Comparison of ENCODE assay signal across 9 cellular contexts in the genomic region with DNA sequence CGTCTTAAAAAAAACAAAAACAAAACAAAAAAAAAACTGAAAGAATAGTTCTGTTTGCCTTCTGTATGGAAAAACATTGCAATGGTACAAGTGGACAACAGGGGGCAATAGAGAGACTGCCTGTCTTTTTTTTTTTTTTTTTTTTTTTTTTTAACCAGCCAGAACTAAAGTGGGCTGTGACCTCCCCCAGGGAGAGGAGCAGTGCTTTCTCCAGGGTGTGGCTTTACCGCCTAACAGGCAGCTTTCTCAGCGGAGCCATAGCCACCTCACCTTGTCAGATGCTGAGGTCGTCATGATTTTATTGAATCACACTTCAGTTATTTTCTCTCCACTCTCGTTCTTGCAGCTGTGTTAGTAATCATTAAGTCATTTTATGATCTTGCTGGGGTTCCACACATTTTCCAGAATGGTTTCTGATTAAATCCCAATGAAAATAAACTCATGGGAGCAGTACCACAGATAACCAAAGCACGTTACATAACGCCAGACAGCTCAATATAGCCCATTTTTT.
DNase-seq lines count a peak whose midpoint lies in the region; ATAC-seq, FAIRE-seq and TF ChIP-seq lines count a peak whose summit lies in the region.
"Had no signal": no experiment of that assay in that cellular context is flagged by ENCODE, and none has a peak within 500 bp of the region (broad histone marks: within the 10 kb centered on the region; RNA-seq: fewer than 3 reads in every experiment).

No MANE protein-coding gene starts in this region.

- ATAC-seq in psoas muscle: no peak

- H3K4me3 ChIP-seq in SU-DHL-6 (ENCODE audit: insufficient read depth, low read length, poor library complexity, severe bottlenecking): no peak overlapping the region
- no peak overlapping the region for H3K4me3 ChIP-seq in epithelial cell of esophagus (ENCODE audit: low read length)
- no peak overlapping the region for H3K4me3 ChIP-seq in psoas muscle
- H3K4me3 ChIP-seq: BLaER1 treated with 17β-estradiol and CSF1 and Interleukin-3, amounts not matched to agents 10 nM and 100 nM had no signal

- H3K27me3 ChIP-seq in SU-DHL-6 (ENCODE audit: low read length) (no peaks in the 10 kb centered on the region), psoas muscle (ENCODE audit: insufficient read depth in 3 of 3, low read length in 2 of 3) (no peaks in the 10 kb centered on the region)
- H3K27me3 ChIP-seq: BLaER1 treated with 17β-estradiol and CSF1 and Interleukin-3, amounts not matched to agents 10 nM and 100 nM had no signal

- H3K9me3 ChIP-seq in SU-DHL-6 (ENCODE audit: insufficient read depth, low read length): no peaks in the 10 kb centered on the region
- H3K9me3 ChIP-seq in psoas muscle: no peaks in the 10 kb centered on the region
- H3K9me3 ChIP-seq: BLaER1 treated with 17β-estradiol and CSF1 and Interleukin-3, amounts not matched to agents 10 nM and 100 nM had no signal

- H3K79me2 ChIP-seq in SU-DHL-6 (ENCODE audit: insufficient read depth, low read length): no peaks in the 10 kb centered on the region

- intact Hi-C loops in psoas muscle (cut with DNase I): loop anchor here in 1 of 2 donors (5.0 kb wide), 1 partner anchor 34 kb away; no protein-coding TSS in a partner anchor

- H3K27ac ChIP-seq in SU-DHL-6 (ENCODE audit: low read depth, low read length) (no peak overlapping the region), psoas muscle (peak overlapping the region; percentile 99)
- H3K27ac ChIP-seq: BLaER1 treated with 17β-estradiol and CSF1 and Interleukin-3, amounts not matched to agents 10 nM and 100 nM had no signal

- no peak overlapping the region for H3K9ac ChIP-seq in SU-DHL-6 (ENCODE audit: low read length)
- H3K9ac ChIP-seq: BLaER1 treated with 17β-estradiol and CSF1 and Interleukin-3, amounts not matched to agents 10 nM and 100 nM had no signal

- H3K4me1 ChIP-seq in psoas muscle: peaks cover 46% of the 10 kb centered on the region

- peak; percentile 24 for DNase-seq in NCI-H1105 treated with DMSO at 0.1 percent for 48 hours (lab: John Stamatoyannopoulos, UW)
- DNase-seq in NCI-H1105 (lab: John Stamatoyannopoulos, UW): no peak
- DNase-seq in HuH-7.5 (ENCODE audit: low spot score): peak; percentile 32
- DNase-seq in epithelial cell of esophagus (ENCODE audit: low read depth): peak; percentile 61
- DNase-seq in psoas muscle: no peak
- no peak for DNase-seq in globus pallidus (ENCODE audit: low spot score)
- no peak for DNase-seq in GM12892 (ENCODE audit: insufficient read length)

- H2AFZ ChIP-seq in SU-DHL-6 (ENCODE audit: low read depth, low read length, severe bottlenecking): no peak overlapping the region

- TF ChIP-seq CTCF in SU-DHL-6 (IDR thresholded peaks at IDR 0.05; ENCODE audit: insufficient read depth, low read length, poor library complexity, severe bottlenecking) (peak; percentile 95), epithelial cell of esophagus (IDR thresholded peaks at IDR 0.05; ENCODE audit: insufficient read depth, low read depth, low read length, missing control alignments) (peak; percentile 78), psoas muscle (IDR thresholded peaks at IDR 0.05) (peak; percentile 79)

- no peaks in the 10 kb centered on the region for H3F3A ChIP-seq in SU-DHL-6 (ENCODE audit: insufficient read depth)

- no peak for FAIRE-seq in GM12892 (lab: Jason Lieb, UNC)

- WGBS in psoas muscle, 3 donors: 22 to 38% (median 26%) methylated on average over 7 of the region's 7 CpGs

- H3K4me2 ChIP-seq in SU-DHL-6 (ENCODE audit: low read depth, low read length, poor library complexity, severe bottlenecking): peak overlapping the region; percentile 6

- H3K36me3 ChIP-seq in SU-DHL-6 (ENCODE audit: low read length) (no peaks in the 10 kb centered on the region), psoas muscle (ENCODE audit: insufficient read depth in 1 of 2, low read depth in 1 of 2) (no peaks in the 10 kb centered on the region)

- no peak for TF ChIP-seq POLR2A in GM12892 (IDR thresholded peaks at IDR 0.05; ENCODE audit: low read depth, low read length)

- H3K9me2 ChIP-seq in SU-DHL-6 (replicated peaks; ENCODE audit: insufficient read depth, low read length): no peaks in the 10 kb centered on the region

- H4K20me1 ChIP-seq in SU-DHL-6 (ENCODE audit: low read depth, low read length): no peaks in the 10 kb centered on the region

Comparison
In these comparisons a context has a peak if more than half of its experiments do, and no peak if none do; other contexts are left out.
1. DNase-seq: peak in NCI-H1105 treated with DMSO at 0.1 percent for 48 hours (single experiment), HuH-7.5 (single experiment) and epithelial cell of esophagus (single experiment); none in NCI-H1105 (single experiment), psoas muscle (0 of 2), globus pallidus (single experiment) and GM12892 (single experiment).
2. Peak in every context shown above with its lines, with median percentiles within 50 percentile points of each other: CTCF ChIP-seq.